In the genomic region with DNA sequence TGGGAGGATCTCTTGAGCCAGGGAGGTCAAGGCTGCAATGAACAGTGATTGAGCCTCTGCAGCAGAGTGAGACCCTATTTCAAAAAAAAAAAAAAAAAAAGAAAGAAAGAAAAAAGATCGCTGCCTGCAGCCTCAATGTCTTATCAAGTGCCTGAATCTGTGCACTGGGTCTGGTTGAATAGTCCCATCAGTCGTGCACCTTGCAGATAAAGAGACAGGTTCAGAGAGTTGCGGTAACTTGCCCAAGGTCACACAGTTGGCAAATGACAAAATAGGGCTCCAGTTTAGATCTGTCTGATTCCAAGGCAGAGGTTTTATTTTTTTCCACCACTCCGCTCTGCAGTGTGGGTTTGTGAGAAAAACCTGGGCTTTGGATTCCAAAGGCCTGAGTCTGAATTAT, we compare ENCODE assay signal across 28 cellular contexts. TPM values are rescaled to one million over a fixed set of nuclear protein-coding genes. Genes with fewer than 3 reads are reported as not detected.
"Had no signal": no experiment of that assay in that cellular context is flagged by ENCODE, and none has a peak within 500 bp of the region (broad histone marks: within the 10 kb centered on the region; RNA-seq: fewer than 3 reads in every experiment).

No MANE protein-coding gene starts in this region.

- H3K27ac ChIP-seq: heart right ventricle, right atrium auricular region, sigmoid colon, spleen, suprapubic skin, thoracic aorta, tibial artery had no signal

- FAIRE-seq: keratinocyte, small intestine, urothelium cell line had no signal

- H2AFZ ChIP-seq: hepatocyte had no signal

- H3K36me3 ChIP-seq: heart right ventricle, lower lobe of right lung, ovary, right atrium auricular region, sigmoid colon, spleen, suprapubic skin, thoracic aorta, tibial artery, upper lobe of right lung had no signal

- DNase-seq: heart right ventricle; kidney glomerular epithelial cell; left cardiac atrium; lower lobe of right lung; mammary epithelial cell; mesenchymal stem cell; naive thymus-derived CD8-positive, alpha-beta T cell; sigmoid colon; small intestine; spleen; stimulated activated CD4-positive, alpha-beta T cell treated with anti-CD3 and anti-CD28 coated beads, Interleukin-4, amount 100 ng/mL, for 24 hours; stimulated activated naive CD4-positive, alpha-beta T cell; tibial artery; upper lobe of right lung had no signal

- ATAC-seq: heart right ventricle; left cardiac atrium; naive thymus-derived CD8-positive, alpha-beta T cell; stimulated activated effector memory CD8-positive, alpha-beta T cell treated with anti-CD3 and anti-CD28 coated beads, Interleukin-12 subunit alpha, Interleukin-12 subunit beta, amount 100 ng/mL, for 72 hours had no signal

- H3K4me1 ChIP-seq: right atrium auricular region, upper lobe of right lung had no signal

- H3K4me3 ChIP-seq: heart right ventricle, hepatocyte, lower lobe of right lung, ovary, right atrium auricular region, sigmoid colon, spleen, suprapubic skin, thoracic aorta, tibial artery had no signal

- H3K9me3 ChIP-seq: heart right ventricle, lower lobe of right lung, ovary, right atrium auricular region, sigmoid colon, spleen, suprapubic skin, thoracic aorta, tibial artery, upper lobe of right lung had no signal

- H3K79me2 ChIP-seq: hepatocyte had no signal

- H3K27me3 ChIP-seq: hepatocyte, ovary, right atrium auricular region, sigmoid colon, suprapubic skin, upper lobe of right lung had no signal

RNA-seq across cellular contexts. Expression of gene PLA2G1B, which starts 0.6 kb away (rescaled TPM):
- total RNA-seq: left cardiac atrium; mammary epithelial cell; naive thymus-derived CD8-positive, alpha-beta T cell; omental fat pad; pulmonary artery endothelial cell; renal cortical epithelial cell; right atrium auricular region; sigmoid colon; subcutaneous adipose tissue; suprapubic skin; thoracic aorta had no signal
- polyA plus RNA-seq: keratinocyte, mammary epithelial cell, neural cell had no signal

RNA-seq across cellular contexts. Expression of gene RNU4-1, which starts 35.2 kb away (rescaled TPM):
- total RNA-seq: right atrium auricular region, suprapubic skin, thoracic aorta had no signal
- polyA plus RNA-seq: heart right ventricle; hepatocyte; naive thymus-derived CD8-positive, alpha-beta T cell; neural cell; ovary; sigmoid colon; small intestine; spleen had no signal

RNA-seq across cellular contexts. Expression of gene RNU4-2, which starts 36.5 kb away (rescaled TPM):
- total RNA-seq: right atrium auricular region had no signal
- polyA plus RNA-seq: heart right ventricle, hepatocyte, ovary, sigmoid colon, small intestine, spleen had no signal

RNA-seq across cellular contexts. Expression of gene MSI1, which starts 40.7 kb away (rescaled TPM):
- total RNA-seq: left lobe of liver; naive thymus-derived CD8-positive, alpha-beta T cell; pulmonary artery endothelial cell; subcutaneous adipose tissue had no signal
- polyA plus RNA-seq: keratinocyte; mammary epithelial cell; naive thymus-derived CD8-positive, alpha-beta T cell had no signal
